1 cellular context compared by ENCODE assay signal in genomic region chr12:83827860-83828259, GRCh38.
TF ChIP-seq lines count a peak whose summit lies in the region.

No MANE protein-coding gene starts in this region.

TF ChIP-seq in GM12878, 131 proteins besides CTCF, POLR2A, EP300 and RAD21:
- TF ChIP-seq SUZ12 (IDR thresholded peaks at IDR 0.05; ENCODE audit: unreplicated experiment) (no peak), SP1 (IDR thresholded peaks at IDR 0.05; ENCODE audit: low read depth, low read length) (no peak), ATF3 (IDR thresholded peaks at IDR 0.05; ENCODE audit: borderline replicate concordance, extremely low read depth, low read depth, low read length) (no peak), CEBPZ (IDR thresholded peaks at IDR 0.05; ENCODE audit: low read depth, low read length) (no peak), CBX5 (IDR thresholded peaks at IDR 0.05; ENCODE audit: low read depth) (no peak), IRF3 (IDR thresholded peaks at IDR 0.05) (no peak), ATF2 (IDR thresholded peaks at IDR 0.05; ENCODE audit: low read length) (no peak), CHD1 (IDR thresholded peaks at IDR 0.05; ENCODE audit: low read depth, low read length) (no peak), E2F4 (IDR thresholded peaks at IDR 0.05; ENCODE audit: low read depth, low read length) (no peak), SIN3A (IDR thresholded peaks at IDR 0.05; ENCODE audit: low read depth, low read length) (no peak), ETV6 (conservative IDR thresholded peaks at IDR 0.05 in 1 of 2, IDR thresholded peaks at IDR 0.05 in 1 of 2; ENCODE audit: borderline replicate concordance in 1 of 2, low read depth in 1 of 2) (no peak), SIX5 (IDR thresholded peaks at IDR 0.05; ENCODE audit: low read depth, low read length, severe bottlenecking) (no peak)
